1 cellular context compared by ENCODE assay signal in the genomic region with DNA sequence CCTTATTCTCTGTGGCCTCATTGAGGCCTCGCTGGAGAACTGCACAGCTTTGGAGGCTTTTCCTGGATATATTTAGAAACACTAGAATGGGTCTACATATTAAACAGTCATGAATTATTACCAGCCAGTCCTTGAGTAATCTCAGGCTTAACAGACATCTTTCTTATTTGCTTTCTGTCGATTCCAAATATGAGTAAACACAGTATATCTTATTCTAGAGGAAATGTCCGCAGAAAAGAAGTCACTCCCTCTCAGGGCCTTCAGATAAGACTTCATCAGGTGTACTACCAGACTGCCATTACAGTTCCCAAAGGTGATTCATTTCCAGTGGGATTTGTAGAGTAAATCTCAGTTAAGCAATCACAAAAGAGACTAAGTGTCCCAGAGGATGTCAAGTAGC.
TF ChIP-seq lines count a peak whose summit lies in the region.

No MANE protein-coding gene starts in this region.

TF ChIP-seq in GM12878, 131 proteins besides CTCF, POLR2A, EP300 and RAD21:
- no peak for TF ChIP-seq SMARCA5 (IDR thresholded peaks at IDR 0.05)
- TF ChIP-seq RELA (IDR thresholded peaks at IDR 0.05; ENCODE audit: borderline replicate concordance, partially characterized antibody), result no peak
- TF ChIP-seq MYC (IDR thresholded peaks at IDR 0.05; ENCODE audit: insufficient read depth, insufficient read length, insufficient replicate concordance, low read length, severe bottlenecking), result no peak
- TF ChIP-seq SMAD1 (IDR thresholded peaks at IDR 0.05; ENCODE audit: low read depth, partially characterized antibody), result no peak
- TF ChIP-seq ZNF274 (IDR thresholded peaks at IDR 0.05; ENCODE audit: insufficient read depth, insufficient read length), result no peak
- no peak for TF ChIP-seq CREM (IDR thresholded peaks at IDR 0.05; ENCODE audit: low read depth)
- no peak for TF ChIP-seq ZBED1 (IDR thresholded peaks at IDR 0.05; ENCODE audit: borderline replicate concordance)
- no peak for TF ChIP-seq E2F8 (IDR thresholded peaks at IDR 0.05; ENCODE audit: low read depth, partially characterized antibody)
- no peak for TF ChIP-seq SMAD5 (IDR thresholded peaks at IDR 0.05; ENCODE audit: low read depth)
